ENCODE assay signal across 13 cellular contexts in genomic region chr14:68518910-68519686, GRCh38.
A peak's percentile ranks its signal among the peaks of the same experiment; 100 is the strongest.
DNase-seq lines count a peak whose midpoint lies in the region; ATAC-seq and TF ChIP-seq lines count a peak whose summit lies in the region.
"Had no signal": no experiment of that assay in that cellular context is flagged by ENCODE, and none has a peak within 500 bp of the region (broad histone marks: within the 10 kb centered on the region; RNA-seq: fewer than 3 reads in every experiment).

No MANE protein-coding gene starts in this region.

- 47% methylated on average over 6 of the region's 6 CpGs for WGBS in esophagus muscularis mucosa
- 95% methylated on average over 6 of the region's 6 CpGs for WGBS in thymus

- H3K27ac Mint-ChIP-seq in activated CD4-positive, alpha-beta T cell treated with anti-CD3 and anti-CD28 coated beads, Interleukin-2, amount 10 ng/mL, durations not matched to agents 24 days and 14 days = no peak overlapping the region
- H3K27ac Mint-ChIP-seq: activated CD4-positive, alpha-beta memory T cell treated with anti-CD3 and anti-CD28 coated beads for 36 hours had no signal

- H3K4me3 Mint-ChIP-seq in activated CD4-positive, alpha-beta T cell treated with anti-CD3 and anti-CD28 coated beads, Interleukin-2, amount 10 ng/mL, durations not matched to agents 24 days and 14 days = no peak overlapping the region
- H3K4me3 Mint-ChIP-seq: activated CD4-positive, alpha-beta memory T cell treated with anti-CD3 and anti-CD28 coated beads for 36 hours had no signal

- TF ChIP-seq CTCF in Peyer's patch (IDR thresholded peaks at IDR 0.05) = no peak
- TF ChIP-seq CTCF in esophagus muscularis mucosa (IDR thresholded peaks at IDR 0.05) = no peak

- ATAC-seq in GM21390 (IDR thresholded peaks at IDR 0.05; ENCODE audit: unreplicated experiment) = no peak

- H3K4me3 ChIP-seq in Peyer's patch (no peak overlapping the region), esophagus muscularis mucosa (no peak overlapping the region), thymus (ENCODE audit: low read length) (no peak overlapping the region)
- H3K4me3 ChIP-seq: adrenal gland, thoracic aorta had no signal

- H3K4me1 Mint-ChIP-seq in activated CD4-positive, alpha-beta T cell treated with anti-CD3 and anti-CD28 coated beads, Interleukin-2, amount 10 ng/mL, durations not matched to agents 24 days and 14 days = peaks cover 3% of the 10 kb centered on the region

- DNase-seq in Peyer's patch (no peak), esophagus muscularis mucosa (ENCODE audit: extremely low spot score) (no peak), mucosa of gallbladder (ENCODE audit: low spot score) (peak; percentile 68), D341Med (ENCODE audit: low spot score) (no peak)
- DNase-seq in activated CD4-positive, alpha-beta T cell treated with anti-CD3 and anti-CD28 coated beads, Interleukin-2, amount 10 ng/mL, durations not matched to agents 24 days and 14 days = no peak
- no peak for DNase-seq in activated effector memory CD4-positive, alpha-beta T cell treated with anti-CD3 and anti-CD28 coated beads, Interleukin-2, amount 50 U/mL, for 16 hours
- DNase-seq: activated CD4-positive, alpha-beta memory T cell treated with anti-CD3 and anti-CD28 coated beads for 36 hours; DMS79 treated with DMSO at 0.1 percent for 48 hours; stimulated activated CD4-positive, alpha-beta T cell treated with anti-CD3 and anti-CD28 coated beads, Interleukin-2, amount 100 ng/mL, for 48 hours had no signal

- peaks cover 0 to 39% (median 7%) of the 10 kb centered on the region in 4 donors for H3K4me1 ChIP-seq in Peyer's patch
- peaks cover 45 to 72% (median 68%) of the 10 kb centered on the region in 4 donors for H3K4me1 ChIP-seq in esophagus muscularis mucosa
- peaks cover 11% of the 10 kb centered on the region for H3K4me1 ChIP-seq in thymus (ENCODE audit: control insufficient read depth, insufficient read depth, low read length)

- H3K27me3 Mint-ChIP-seq in activated CD4-positive, alpha-beta T cell treated with anti-CD3 and anti-CD28 coated beads, Interleukin-2, amount 10 ng/mL, durations not matched to agents 24 days and 14 days = no peaks in the 10 kb centered on the region
- H3K27me3 Mint-ChIP-seq: activated CD4-positive, alpha-beta memory T cell treated with anti-CD3 and anti-CD28 coated beads for 36 hours had no signal

- intact Hi-C loops in esophagus muscularis mucosa (cut with DNase I) = no loop called here
- intact Hi-C loops in activated CD4-positive, alpha-beta T cell treated with anti-CD3 and anti-CD28 coated beads, Interleukin-2, amount 10 ng/mL, durations not matched to agents 24 days and 14 days (cut with micrococcal nuclease) = no loop called here

- no peaks in the 10 kb centered on the region for H3K9me3 Mint-ChIP-seq in activated CD4-positive, alpha-beta T cell treated with anti-CD3 and anti-CD28 coated beads, Interleukin-2, amount 10 ng/mL, durations not matched to agents 24 days and 14 days
- H3K9me3 Mint-ChIP-seq: activated CD4-positive, alpha-beta memory T cell treated with anti-CD3 and anti-CD28 coated beads for 36 hours had no signal

- no peak for TF ChIP-seq POLR2A in Peyer's patch (IDR thresholded peaks at IDR 0.05)
- TF ChIP-seq POLR2A in esophagus muscularis mucosa (IDR thresholded peaks at IDR 0.05; ENCODE audit: low read depth) = no peak

- peak overlapping the region in 3 of 4 donors; percentile 17 to 55 (median 43) for H3K27ac ChIP-seq in Peyer's patch
- peak overlapping the region; percentile 47 to 79 (median 68) for H3K27ac ChIP-seq in esophagus muscularis mucosa (replicated peaks in 1 of 4)
- H3K27ac ChIP-seq in thymus (ENCODE audit: low read depth) = peak overlapping the region; percentile 80
- H3K27ac ChIP-seq: thoracic aorta had no signal

- H3K36me3 ChIP-seq in Peyer's patch (no peaks in the 10 kb centered on the region), esophagus muscularis mucosa (no peaks in the 10 kb centered on the region), thymus (ENCODE audit: control insufficient read depth, insufficient read depth) (no peaks in the 10 kb centered on the region)
- H3K36me3 ChIP-seq: adrenal gland, thoracic aorta had no signal

- no peak for TF ChIP-seq EP300 in esophagus muscularis mucosa (IDR thresholded peaks at IDR 0.05)

- H3K27me3 ChIP-seq in Peyer's patch (no peaks in the 10 kb centered on the region), esophagus muscularis mucosa (no peaks in the 10 kb centered on the region), thymus (ENCODE audit: control insufficient read depth, insufficient read depth) (no peaks in the 10 kb centered on the region)
- H3K27me3 ChIP-seq: adrenal gland had no signal

- no peaks in the 10 kb centered on the region for H3K9me3 ChIP-seq in Peyer's patch
- no peaks in the 10 kb centered on the region for H3K9me3 ChIP-seq in esophagus muscularis mucosa
- no peaks in the 10 kb centered on the region for H3K9me3 ChIP-seq in thymus (ENCODE audit: control insufficient read depth)
- H3K9me3 ChIP-seq: adrenal gland, thoracic aorta had no signal

- no peaks in the 10 kb centered on the region for H3K36me3 Mint-ChIP-seq in activated CD4-positive, alpha-beta T cell treated with anti-CD3 and anti-CD28 coated beads, Interleukin-2, amount 10 ng/mL, durations not matched to agents 24 days and 14 days (ENCODE audit: low read depth)
- H3K36me3 Mint-ChIP-seq: activated CD4-positive, alpha-beta memory T cell treated with anti-CD3 and anti-CD28 coated beads for 36 hours had no signal
